In genomic region chr20:20237093-20237959, GRCh38 we compare ENCODE assay signal across 8 cellular contexts.
DNase-seq lines count a peak whose midpoint lies in the region; ATAC-seq and TF ChIP-seq lines count a peak whose summit lies in the region.

No MANE protein-coding gene starts in this region.

- no peak overlapping the region for H3K9ac ChIP-seq in colonic mucosa (ENCODE audit: low read depth in 2 of 2, low read length in 2 of 2)

- intact Hi-C loops in colonic mucosa (cut with DNase I) (loop anchor here (2.0 to 5.0 kb wide), 2 partner anchors 105 to 155 kb away; no protein-coding TSS in a partner anchor), lower lobe of right lung (cut with DNase I) (no loop called here), transverse colon (cut with DNase I; ENCODE audit: low total_unique reads) (no loop called here)

- no peak for TF ChIP-seq EP300 in transverse colon (IDR thresholded peaks at IDR 0.05; ENCODE audit: low read depth)

- CTCF ChIA-PET in BJ (lab: Yijun Ruan, JAX) = interaction anchor here (0.6 to 3.7 kb wide), 23 partner anchors 9 to 356 kb away, joined by 3 to 33 read pairs (median 4); no protein-coding TSS in a partner anchor

- ATAC-seq in GM18499 (IDR thresholded peaks at IDR 0.05; ENCODE audit: insufficient read depth, unreplicated experiment) = peak; percentile 53
- ATAC-seq in lower lobe of right lung = peak; percentile 78 to 86

- no peaks in the 10 kb centered on the region for H3K4me1 ChIP-seq in colonic mucosa
- no peaks in the 10 kb centered on the region for H3K4me1 ChIP-seq in lower lobe of right lung
- H3K4me1 ChIP-seq in transverse colon = no peaks in the 10 kb centered on the region

- H3K36me3 ChIP-seq in BJ (ENCODE audit: control insufficient read depth, insufficient read depth, low read length) (no peaks in the 10 kb centered on the region), colonic mucosa (no peaks in the 10 kb centered on the region), lower lobe of right lung (no peaks in the 10 kb centered on the region), transverse colon (no peaks in the 10 kb centered on the region)

- H3K27ac ChIP-seq in colonic mucosa = no peak overlapping the region
- no peak overlapping the region for H3K27ac ChIP-seq in lower lobe of right lung
- H3K27ac ChIP-seq in transverse colon = no peak overlapping the region

- POLR2A ChIA-PET in BJ (lab: Charles Lee) = no interaction called here

- H3K4me3 ChIP-seq in BJ (ENCODE audit: low read depth, low read length) (no peak overlapping the region), colonic mucosa (no peak overlapping the region), lower lobe of right lung (no peak overlapping the region), transverse colon (no peak overlapping the region)

- TF ChIP-seq CTCF in BJ (IDR thresholded peaks at IDR 0.05; ENCODE audit: insufficient read depth, low read depth, low read length) (peak; percentile 81), colonic mucosa (IDR thresholded peaks at IDR 0.05) (peak; percentile 70), lower lobe of right lung (IDR thresholded peaks at IDR 0.05) (peak; percentile 68), transverse colon (IDR thresholded peaks at IDR 0.05) (peak; percentile 57 to 79 (median 67))

- WGBS in transverse colon (ENCODE audit: low coverage in 1 of 2), 2 donors = 34 to 43% methylated on average over 6 to 11 of the region's 11 CpGs

- peaks cover 5% of the 10 kb centered on the region for H3K27me3 ChIP-seq in BJ (ENCODE audit: control insufficient read depth, insufficient read depth, low read length)
- no peaks in the 10 kb centered on the region for H3K27me3 ChIP-seq in colonic mucosa
- H3K27me3 ChIP-seq in lower lobe of right lung (ENCODE audit: low read depth) = no peaks in the 10 kb centered on the region
- H3K27me3 ChIP-seq in transverse colon = no peaks in the 10 kb centered on the region

- TF ChIP-seq POLR2A in transverse colon (IDR thresholded peaks at IDR 0.05) = no peak

- H3K9me3 ChIP-seq in colonic mucosa = no peaks in the 10 kb centered on the region
- H3K9me3 ChIP-seq in lower lobe of right lung = no peaks in the 10 kb centered on the region
- H3K9me3 ChIP-seq in transverse colon = no peaks in the 10 kb centered on the region

- DNase-seq in BJ (ENCODE audit: low read depth) (no peak), HK-2 (ENCODE audit: unreplicated experiment) (peak; percentile 34), RPMI7951 (ENCODE audit: low read depth) (peak; percentile 61), colonic mucosa (peak; percentile 42), lower lobe of right lung (no peak), transverse colon (peak; percentile 46), T1000 (lab: John Stamatoyannopoulos, UW) (no peak)

- in situ Hi-C loops in transverse colon (cut with MboI; ENCODE audit: low pct_ligation_motif_present in 1 of 4, low pct_unique_long_range_greater_than_20kb in 1 of 4, low sequenced_read_pairs in 3 of 4) = loop anchor here in 3 of 4 donors (10.0 to 25.0 kb wide), 2 partner anchors 150 to 153 kb away; no protein-coding TSS in a partner anchor

Comparison
In these comparisons a context has a peak if more than half of its experiments do, and no peak if none do; other contexts are left out.
1. DNase-seq: peak in HK-2 (single experiment), RPMI7951 (single experiment), colonic mucosa (single experiment) and transverse colon (single experiment); none in BJ (single experiment), lower lobe of right lung (single experiment) and T1000 (single experiment).
2. Peak in every context shown above with its lines, with median percentiles within 50 percentile points of each other: CTCF ChIP-seq.